In genomic region chr5:33842456-33842855, GRCh38 we compare ENCODE assay signal across 28 cellular contexts. TPM values are rescaled to one million over a fixed set of nuclear protein-coding genes. Genes with fewer than 3 reads are reported as not detected.
"Had no signal": no experiment of that assay in that cellular context is flagged by ENCODE, and none has a peak within 500 bp of the region (broad histone marks: within the 10 kb centered on the region; RNA-seq: fewer than 3 reads in every experiment).

No MANE protein-coding gene starts in this region.

- H3K4me3 ChIP-seq: breast epithelium, esophagus squamous epithelium, heart right ventricle, psoas muscle, suprapubic skin, tibial artery, upper lobe of right lung had no signal

- H3K27ac ChIP-seq: breast epithelium, esophagus squamous epithelium, heart right ventricle, parathyroid adenoma, psoas muscle, suprapubic skin, tibial artery, upper lobe of right lung, WERI-Rb-1 had no signal

- ATAC-seq: activated CD4-positive, CD25-positive, alpha-beta regulatory T cell treated with anti-CD3 and anti-CD28 coated beads, Interleukin-2, amount 50 U/mL, for 24 hours; activated T-cell treated with anti-CD3 and anti-CD28 coated beads, Interleukin-2, amount 50 U/mL, for 4 hours; activated T-helper 17 cell treated with anti-CD3 and anti-CD28 coated beads, Interleukin-2, amount 50 U/mL, for 72 hours; heart right ventricle; naive thymus-derived CD8-positive, alpha-beta T cell; psoas muscle; stimulated activated naive B cell treated with anti-CD40 and anti-IgM and Interleukin-4, amounts not matched to agents 10 μg/mL and 1 μg/mL and 100 μg/mL, for 72 hours; upper lobe of right lung had no signal

- H3K27me3 ChIP-seq: breast epithelium, esophagus squamous epithelium, heart right ventricle, suprapubic skin, tibial artery, upper lobe of right lung had no signal

- H2AFZ ChIP-seq: parathyroid adenoma had no signal

- DNase-seq: activated CD4-positive, alpha-beta memory T cell treated with anti-CD3 and anti-CD28 coated beads for 36 hours; activated CD4-positive, alpha-beta T cell treated with anti-CD3 and anti-CD28 coated beads, Interleukin-2, amount 10 ng/mL, durations not matched to agents 24 days and 14 days; activated CD8-positive, alpha-beta memory T cell treated with anti-CD3 and anti-CD28 coated beads, Interleukin-2, amount 50 U/mL, for 48 hours; activated gamma-delta T cell treated with Interleukin-2 at 50 U/mL for 16 hours; activated naive CD4-positive, alpha-beta T cell treated with anti-CD3 and anti-CD28 coated beads, Interleukin-2, amount 50 U/mL, for 16 hours; activated T-cell treated with anti-CD3 and anti-CD28 coated beads, Interleukin-2, amount 50 U/mL, for 4 hours; amniotic stem cell; central memory CD4-positive, alpha-beta T cell; dermis blood vessel endothelial cell; effector CD4-positive, alpha-beta T cell; esophagus squamous epithelium; foreskin melanocyte; heart right ventricle; naive thymus-derived CD8-positive, alpha-beta T cell; nucleus accumbens; psoas muscle; stimulated activated CD4-positive, alpha-beta T cell treated with anti-CD3 and anti-CD28 coated beads, Interleukin-15, amount 100 ng/mL, for 24 hours; stimulated activated CD4-positive, alpha-beta T cell treated with anti-CD3 and anti-CD28 coated beads, Interleukin-2, amount 100 ng/mL, for 24 hours; stimulated activated naive B cell treated with anti-CD40 and anti-IgM and Interleukin-4, amounts not matched to agents 10 μg/mL and 1 μg/mL and 100 μg/mL, for 72 hours; T1000; tibial artery; upper lobe of right lung; WERI-Rb-1 had no signal

- H3K9ac ChIP-seq: parathyroid adenoma had no signal

- H3K79me2 ChIP-seq: parathyroid adenoma had no signal

- H3K4me1 ChIP-seq: breast epithelium, esophagus squamous epithelium, parathyroid adenoma, psoas muscle, suprapubic skin had no signal

- H3K9me3 ChIP-seq: breast epithelium, esophagus squamous epithelium, heart right ventricle, psoas muscle, suprapubic skin, tibial artery, upper lobe of right lung had no signal

- H3K36me3 ChIP-seq: breast epithelium, esophagus squamous epithelium, heart right ventricle, suprapubic skin, tibial artery, upper lobe of right lung, WERI-Rb-1 had no signal

RNA-seq across cellular contexts. Expression of gene ADAMTS12, which starts 49.3 kb away (rescaled TPM):
- total RNA-seq: activated CD4-positive, alpha-beta memory T cell treated with anti-CD3 and anti-CD28 coated beads for 36 hours; activated CD4-positive, alpha-beta T cell treated with anti-CD3 and anti-CD28 coated beads, Interleukin-2, amount 10 ng/mL, durations not matched to agents 24 days and 14 days; activated T-helper 17 cell treated with anti-CD3 and anti-CD28 coated beads, Interleukin-2, amount 50 U/mL, for 72 hours had no signal
- polyA plus RNA-seq: naive thymus-derived CD8-positive, alpha-beta T cell had no signal
